Comparison of ENCODE assay signal across 1 cellular context in the genomic region with DNA sequence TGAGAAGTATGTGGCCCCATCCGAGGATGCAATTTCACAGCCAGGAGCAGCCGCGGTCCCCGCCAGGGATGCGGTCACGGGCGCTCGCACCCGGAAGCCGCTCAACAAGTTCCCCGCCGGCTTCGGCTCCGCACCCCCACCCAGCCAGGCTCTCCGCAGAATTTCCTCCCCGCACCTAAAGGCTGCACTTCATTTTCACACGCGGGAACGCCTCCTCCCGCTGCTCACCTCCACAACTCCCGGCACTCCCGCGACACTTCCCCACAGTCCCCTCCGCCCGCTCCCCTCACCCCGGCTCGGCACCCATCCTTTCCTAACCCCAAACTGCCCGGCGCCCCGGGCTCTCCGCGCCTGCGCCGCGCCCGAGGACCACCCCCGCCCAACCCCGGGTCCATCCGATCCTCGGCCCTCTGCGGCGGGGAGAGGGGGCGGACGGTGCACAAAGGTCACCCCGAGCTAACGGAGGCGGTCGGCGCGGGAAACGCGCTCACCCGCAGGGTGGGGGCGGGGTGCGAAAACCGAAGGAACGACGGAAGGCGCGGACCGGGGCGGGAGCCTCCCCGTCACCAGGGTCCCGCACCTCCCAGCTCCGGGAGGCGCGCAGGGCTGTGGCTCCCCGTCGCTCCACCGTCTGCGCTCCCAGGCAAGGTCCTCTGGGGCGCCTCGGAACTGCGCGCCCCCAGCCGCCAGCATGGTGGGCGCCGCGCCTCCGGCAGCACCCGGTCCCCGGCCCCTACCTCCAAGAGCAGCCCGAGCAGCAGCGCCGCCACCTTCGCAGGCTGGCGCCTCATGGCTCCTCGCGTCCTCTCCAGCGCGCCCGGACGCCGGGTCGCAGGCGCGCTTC.
TF ChIP-seq lines count a peak whose summit lies in the region.

No MANE protein-coding gene starts in this region.

TF ChIP-seq in HepG2, 621 proteins besides CTCF, POLR2A, EP300 and RAD21 (continued from another document):
- TF ChIP-seq, protein P1, sequence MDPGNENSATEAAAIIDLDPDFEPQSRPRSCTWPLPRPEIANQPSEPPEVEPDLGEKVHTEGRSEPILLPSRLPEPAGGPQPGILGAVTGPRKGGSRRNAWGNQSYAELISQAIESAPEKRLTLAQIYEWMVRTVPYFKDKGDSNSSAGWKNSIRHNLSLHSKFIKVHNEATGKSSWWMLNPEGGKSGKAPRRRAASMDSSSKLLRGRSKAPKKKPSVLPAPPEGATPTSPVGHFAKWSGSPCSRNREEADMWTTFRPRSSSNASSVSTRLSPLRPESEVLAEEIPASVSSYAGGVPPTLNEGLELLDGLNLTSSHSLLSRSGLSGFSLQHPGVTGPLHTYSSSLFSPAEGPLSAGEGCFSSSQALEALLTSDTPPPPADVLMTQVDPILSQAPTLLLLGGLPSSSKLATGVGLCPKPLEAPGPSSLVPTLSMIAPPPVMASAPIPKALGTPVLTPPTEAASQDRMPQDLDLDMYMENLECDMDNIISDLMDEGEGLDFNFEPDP (CRISPR knock-in tag; conservative IDR thresholded peaks at IDR 0.05), result no peak
TF ChIP-seq in HepG2: peak in this region for 193.
